ENCODE assay signal across 33 cellular contexts in the genomic region with DNA sequence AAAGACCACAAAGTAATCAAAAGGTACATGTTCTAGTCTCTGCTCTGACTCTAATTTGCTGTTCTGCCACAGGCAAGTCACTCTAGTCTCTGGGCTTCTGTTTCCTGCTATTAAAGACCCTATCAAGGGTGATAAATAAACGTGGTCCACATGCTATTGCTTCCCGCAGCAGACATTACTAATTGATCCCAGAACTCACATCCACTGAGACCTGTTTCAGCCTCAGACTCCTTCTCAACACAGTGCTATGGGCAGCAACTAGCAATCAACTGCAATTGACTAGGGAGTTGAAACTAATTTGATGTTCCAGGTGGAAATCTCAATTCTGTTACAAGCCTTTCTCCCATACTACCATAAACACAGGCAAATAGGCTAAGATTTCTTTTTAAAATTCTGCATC.
DNase-seq lines count a peak whose midpoint lies in the region; ATAC-seq, FAIRE-seq and TF ChIP-seq lines count a peak whose summit lies in the region.
"Had no signal": no experiment of that assay in that cellular context is flagged by ENCODE, and none has a peak within 500 bp of the region (broad histone marks: within the 10 kb centered on the region; RNA-seq: fewer than 3 reads in every experiment).

No MANE protein-coding gene starts in this region.

- H3K4me3 ChIP-seq in BLaER1 (no peak overlapping the region), GM12878 (no peak overlapping the region), K562 (no peak overlapping the region)
- no peak overlapping the region for H3K4me3 ChIP-seq in BLaER1 treated with 17β-estradiol and CSF1 and Interleukin-3, amounts not matched to agents 10 nM and 100 nM
- H3K4me3 ChIP-seq: A549 had no signal

- H3K27ac Mint-ChIP-seq in natural killer cell treated with Interleukin-12 subunit alpha and Interleukin-12 subunit beta and Interleukin-15 and Interleukin-18, amount 100 ng/mL, for 72 hours: no peak overlapping the region
- H3K27ac Mint-ChIP-seq: B cell; CD14-positive monocyte; CD4-positive, alpha-beta memory T cell; CD4-positive, alpha-beta T cell; CD4-positive, CD25-positive, alpha-beta regulatory T cell; CD8-positive, alpha-beta T cell had no signal

- RAD21 ChIA-PET in GM12878 (lab: Charles Lee; ENCODE audit: unreplicated experiment): no interaction called here

- CTCF ChIA-PET in GM12878 (lab: Yijun Ruan, JAX): no interaction called here
- CTCF ChIA-PET in K562 (lab: Yijun Ruan, JAX; ENCODE audit: low intra/inter-chr PET ratio): no interaction called here

- FAIRE-seq in GM12878 (lab: Jason Lieb, UNC) (no peak), K562 (lab: Jason Lieb, UNC) (no peak)
- FAIRE-seq: A204.1, A549, D721Med, G401.6 had no signal

- no peaks in the 10 kb centered on the region for H3K9me3 Mint-ChIP-seq in natural killer cell treated with Interleukin-12 subunit alpha and Interleukin-12 subunit beta and Interleukin-15 and Interleukin-18, amount 100 ng/mL, for 72 hours
- H3K9me3 Mint-ChIP-seq: CD4-positive, alpha-beta T cell; CD8-positive, alpha-beta memory T cell; CD8-positive, alpha-beta T cell had no signal

- H3K4me1 ChIP-seq in BLaER1: peaks cover 14% of the 10 kb centered on the region
- H3K4me1 ChIP-seq in BLaER1 treated with 17β-estradiol and CSF1 and Interleukin-3, amounts not matched to agents 10 nM and 100 nM: peaks cover 0 to 13% (median 10%) of the 10 kb centered on the region in 10 experiments; a peak in 14 of 20 replicates
- H3K4me1 ChIP-seq in GM12878 (ENCODE audit: control insufficient read depth, insufficient read depth, low read length): no peaks in the 10 kb centered on the region
- no peaks in the 10 kb centered on the region for H3K4me1 ChIP-seq in K562 (replicated peaks in 1 of 2; ENCODE audit: control insufficient read depth in 2 of 2, insufficient read depth in 2 of 2, low read length in 2 of 2)
- H3K4me1 ChIP-seq: BE2C, Caco-2 had no signal

- intact Hi-C loops in GM12878 (cut with micrococcal nuclease; ENCODE audit: unreplicated experiment): no loop called here
- intact Hi-C loops in K562 (cut with micrococcal nuclease): loop anchor here (10.0 kb wide), 1 partner anchor 356 kb away; no protein-coding TSS in a partner anchor

- no peaks in the 10 kb centered on the region for H3K4me1 Mint-ChIP-seq in natural killer cell treated with Interleukin-12 subunit alpha and Interleukin-12 subunit beta and Interleukin-15 and Interleukin-18, amount 100 ng/mL, for 72 hours (ENCODE audit: low read depth in 2 of 2)
- H3K4me1 Mint-ChIP-seq: B cell; CD14-positive monocyte; CD4-positive, alpha-beta memory T cell; CD4-positive, CD25-positive, alpha-beta regulatory T cell; CD8-positive, alpha-beta memory T cell had no signal

- ATAC-seq in GM12878: no peak
- no peak for ATAC-seq in K562
- no peak for ATAC-seq in HG03571 (IDR thresholded peaks at IDR 0.05; ENCODE audit: unreplicated experiment)
- ATAC-seq in GM21723 (IDR thresholded peaks at IDR 0.05; ENCODE audit: unreplicated experiment): no peak
- ATAC-seq in natural killer cell treated with Interleukin-12 subunit alpha and Interleukin-12 subunit beta and Interleukin-15 and Interleukin-18, amount 100 ng/mL, for 72 hours: no peak
- ATAC-seq: A549; CD8-positive, alpha-beta T cell had no signal

- H4K20me1 ChIP-seq in BLaER1: no peaks in the 10 kb centered on the region
- no peaks in the 10 kb centered on the region for H4K20me1 ChIP-seq in BLaER1 treated with 17β-estradiol and CSF1 and Interleukin-3, amounts not matched to agents 10 nM and 100 nM
- no peaks in the 10 kb centered on the region for H4K20me1 ChIP-seq in GM12878 (ENCODE audit: control insufficient read depth, insufficient read depth)
- H4K20me1 ChIP-seq in K562 (replicated peaks; ENCODE audit: control insufficient read depth, insufficient read depth, low read length): no peaks in the 10 kb centered on the region

- no peaks in the 10 kb centered on the region for H3K79me2 ChIP-seq in GM12878 (ENCODE audit: control insufficient read depth, insufficient read depth, low read length)
- H3K79me2 ChIP-seq in K562 (ENCODE audit: control insufficient read depth, insufficient read depth, low read length): no peaks in the 10 kb centered on the region

- no peaks in the 10 kb centered on the region for H3K9me1 ChIP-seq in K562 (ENCODE audit: control insufficient read depth, insufficient read depth, low read length)

- H3K27ac ChIP-seq in BLaER1: no peak overlapping the region
- H3K27ac ChIP-seq in BLaER1 treated with 17β-estradiol and CSF1 and Interleukin-3, amounts not matched to agents 10 nM and 100 nM: no peak overlapping the region
- no peak overlapping the region for H3K27ac ChIP-seq in GM12878 (ENCODE audit: control insufficient read depth, insufficient read depth)
- no peak overlapping the region for H3K27ac ChIP-seq in K562 (ENCODE audit: extremely low read depth, low read depth, low read length)
- H3K27ac ChIP-seq: 22Rv1, A549, C4-2B had no signal

- BruUV-seq in GM12878 (replicated peaks; lab: Mats Ljungman, UMichigan): no TSS peak
- no TSS peak for BruUV-seq in K562 (replicated peaks; lab: Mats Ljungman, UMichigan)

- TF ChIP-seq POLR2A in GM12878 (IDR thresholded peaks at IDR 0.05; ENCODE audit: low read depth, low read length) (no peak), K562 (conservative IDR thresholded peaks at IDR 0.05) (no peak)

- H3K36me3 ChIP-seq in BLaER1: no peaks in the 10 kb centered on the region
- no peaks in the 10 kb centered on the region for H3K36me3 ChIP-seq in BLaER1 treated with 17β-estradiol and CSF1 and Interleukin-3, amounts not matched to agents 10 nM and 100 nM
- no peaks in the 10 kb centered on the region for H3K36me3 ChIP-seq in GM12878 (ENCODE audit: control insufficient read depth in 2 of 2, insufficient read depth in 2 of 2, low read length in 1 of 2)
- H3K36me3 ChIP-seq in K562 (ENCODE audit: control insufficient read depth, insufficient read depth, low read length): no peaks in the 10 kb centered on the region
- H3K36me3 ChIP-seq: BE2C had no signal

- H2AFZ ChIP-seq in GM12878 (ENCODE audit: control insufficient read depth, low read depth, low read length) (no peak overlapping the region), K562 (ENCODE audit: low read depth, low read length) (no peak overlapping the region)

- no peak for TF ChIP-seq RAD21 in GM12878 (IDR thresholded peaks at IDR 0.05; ENCODE audit: insufficient read depth, low read depth, low read length)
- no peak for TF ChIP-seq RAD21 in K562 (CRISPR knock-in tag; conservative IDR thresholded peaks at IDR 0.05 in 1 of 2, IDR thresholded peaks at IDR 0.05 in 1 of 2)

- SMC1A ChIA-PET in GM12878 (lab: Charles Lee; ENCODE audit: uncharacterized antibody, unreplicated experiment): interaction anchor here (1.9 to 2.0 kb wide), 2 partner anchors 10 kb away, joined by 6 to 7 read pairs; no protein-coding TSS in a partner anchor

- no peak for TF ChIP-seq EP300 in GM12878 (IDR thresholded peaks at IDR 0.05; ENCODE audit: borderline replicate concordance in 1 of 2, control insufficient read depth in 1 of 2, low read depth in 2 of 2, low read length in 2 of 2)
- TF ChIP-seq EP300 in K562 (IDR thresholded peaks at IDR 0.05; ENCODE audit: low read length): no peak

- H3K9ac ChIP-seq in BLaER1 (no peak overlapping the region), GM12878 (ENCODE audit: control insufficient read depth, insufficient read depth, low read length) (no peak overlapping the region), K562 (ENCODE audit: insufficient read depth in 1 of 2, low read depth in 2 of 2, low read length in 2 of 2) (no peak overlapping the region)
- H3K9ac ChIP-seq in BLaER1 treated with 17β-estradiol and CSF1 and Interleukin-3, amounts not matched to agents 10 nM and 100 nM: no peak overlapping the region

- H3K27me3 Mint-ChIP-seq in natural killer cell treated with Interleukin-12 subunit alpha and Interleukin-12 subunit beta and Interleukin-15 and Interleukin-18, amount 100 ng/mL, for 72 hours: peaks cover 7 to 23% of the 10 kb centered on the region in 2 donors
- H3K27me3 Mint-ChIP-seq: CD4-positive, CD25-positive, alpha-beta regulatory T cell had no signal

- POLR2A ChIA-PET in GM12878 (lab: Charles Lee) (no interaction called here), K562 (lab: Yijun Ruan, JAX) (no interaction called here)

- WGBS in GM12878 (ENCODE audit: insufficient coverage, insufficient replicate concordance, low lambda C conversion rate, missing lambda C conversion rate): 50% methylated on average over 2 of the region's 2 CpGs
- WGBS in K562 (ENCODE audit: insufficient coverage, low coverage, missing lambda C conversion rate): 0% methylated on average over 2 of the region's 2 CpGs

- in situ Hi-C loops in GM12878 (cut with MboI): no loop called here
- in situ Hi-C loops in K562 (cut with MboI): no loop called here

- H3K4me3 Mint-ChIP-seq in natural killer cell treated with Interleukin-12 subunit alpha and Interleukin-12 subunit beta and Interleukin-15 and Interleukin-18, amount 100 ng/mL, for 72 hours: no peak overlapping the region
- H3K4me3 Mint-ChIP-seq: B cell; CD14-positive monocyte; CD4-positive, alpha-beta memory T cell; CD4-positive, alpha-beta T cell; CD4-positive, CD25-positive, alpha-beta regulatory T cell; CD8-positive, alpha-beta memory T cell; CD8-positive, alpha-beta T cell had no signal

- H3K4me2 ChIP-seq in BLaER1 (peak overlapping the region; percentile 61), GM12878 (ENCODE audit: control insufficient read depth, insufficient read depth) (no peak overlapping the region), K562 (ENCODE audit: insufficient read depth, low read length) (no peak overlapping the region)
- peak overlapping the region in 7 of 11 experiments; percentile 40 to 71 (median 51); a peak in 14 of 22 replicates for H3K4me2 ChIP-seq in BLaER1 treated with 17β-estradiol and CSF1 and Interleukin-3, amounts not matched to agents 10 nM and 100 nM
- H3K4me2 ChIP-seq: A549 had no signal

- TF ChIP-seq CTCF in GM12878 (IDR thresholded peaks at IDR 0.05 in 2 of 3, conservative IDR thresholded peaks at IDR 0.05 in 1 of 3; ENCODE audit: control insufficient read depth in 2 of 3, extremely low read depth in 1 of 3, insufficient read depth in 1 of 3, low read depth in 3 of 3, low read length in 3 of 3) (no peak), K562 (IDR thresholded peaks at IDR 0.05 in 2 of 3, conservative IDR thresholded peaks at IDR 0.05 in 1 of 3; ENCODE audit: insufficient read depth in 2 of 3, low read depth in 1 of 3, low read length in 3 of 3) (no peak)

- H3K9me3 ChIP-seq in BLaER1: no peaks in the 10 kb centered on the region
- H3K9me3 ChIP-seq in BLaER1 treated with 17β-estradiol and CSF1 and Interleukin-3, amounts not matched to agents 10 nM and 100 nM (replicated peaks in 1 of 11): peaks cover 0 to 8% (median 0%) of the 10 kb centered on the region in 11 experiments; a peak in 2 of 22 replicates
- no peaks in the 10 kb centered on the region; the same call in 2 of the 3 replicates for H3K9me3 ChIP-seq in GM12878 (replicated peaks; ENCODE audit: control insufficient read depth, insufficient read depth, low read length)
- H3K9me3 ChIP-seq in K562 (replicated peaks; ENCODE audit: control insufficient read depth, insufficient read depth, low read depth, low read length): no peaks in the 10 kb centered on the region; the same call in none of the 2 replicates
- H3K9me3 ChIP-seq: A549, BE2C, Caco-2 had no signal

- no peak for DNase-seq in GM12878 (ENCODE audit: low read depth, low spot score)
- no peak for DNase-seq in K562 (ENCODE audit: extremely low read depth in 1 of 4, low spot score in 3 of 4)
- DNase-seq in DMS 273 treated with DMSO at 0.1 percent for 48 hours (lab: John Stamatoyannopoulos, UW): no peak
- no peak for DNase-seq in natural killer cell treated with Interleukin-12 subunit alpha and Interleukin-12 subunit beta and Interleukin-15 and Interleukin-18, amount 100 ng/mL, for 72 hours (ENCODE audit: low spot score)
- DNase-seq: 8988T; ACHN; AML-193; BE2C; C1 segment of cervical spinal cord; Caco-2; Calu3; CD4-positive, alpha-beta memory T cell; CD4-positive, alpha-beta T cell; CD4-positive, CD25-positive, alpha-beta regulatory T cell; CD8-positive, alpha-beta memory T cell; CD8-positive, alpha-beta T cell; COR-L47; DMS153; DMS53; DND-41; EL had no signal

- H3K27me3 ChIP-seq in BLaER1: no peaks in the 10 kb centered on the region
- H3K27me3 ChIP-seq in BLaER1 treated with 17β-estradiol and CSF1 and Interleukin-3, amounts not matched to agents 10 nM and 100 nM: no peaks in the 10 kb centered on the region
- no peaks in the 10 kb centered on the region for H3K27me3 ChIP-seq in GM12878 (replicated peaks in 1 of 2; ENCODE audit: control insufficient read depth in 2 of 2, insufficient read depth in 2 of 2, low read length in 1 of 2)
- H3K27me3 ChIP-seq in K562 (ENCODE audit: control insufficient read depth in 2 of 2, insufficient read depth in 2 of 2, low read length in 2 of 2): peaks cover 28 to 50% of the 10 kb centered on the region in 2 experiments
- H3K27me3 ChIP-seq: BE2C had no signal

- H3K36me3 Mint-ChIP-seq in natural killer cell treated with Interleukin-12 subunit alpha and Interleukin-12 subunit beta and Interleukin-15 and Interleukin-18, amount 100 ng/mL, for 72 hours: no peaks in the 10 kb centered on the region
- H3K36me3 Mint-ChIP-seq: CD14-positive monocyte; CD4-positive, alpha-beta memory T cell; CD4-positive, CD25-positive, alpha-beta regulatory T cell; CD8-positive, alpha-beta memory T cell; CD8-positive, alpha-beta T cell had no signal

Comparison
In these comparisons a context has a peak if more than half of its experiments do, and no peak if none do; other contexts are left out.
1. H3K4me2 ChIP-seq: peak in BLaER1 (single experiment) and BLaER1 treated with 17β-estradiol and CSF1 and Interleukin-3, amounts not matched to agents 10 nM and 100 nM (7 of 11); none in GM12878 (single experiment) and K562 (single experiment).